ENCODE assay signal across 30 cellular contexts in genomic region chr6:17021539-17021889, GRCh38.
DNase-seq lines count a peak whose midpoint lies in the region; ATAC-seq and TF ChIP-seq lines count a peak whose summit lies in the region.
"Had no signal": no experiment of that assay in that cellular context is flagged by ENCODE, and none has a peak within 500 bp of the region (broad histone marks: within the 10 kb centered on the region; RNA-seq: fewer than 3 reads in every experiment).

No MANE protein-coding gene starts in this region.

- TF ChIP-seq CTCF in epithelial cell of esophagus (IDR thresholded peaks at IDR 0.05; ENCODE audit: insufficient read depth, low read depth, low read length, missing control alignments) = no peak

- H3K4me3 ChIP-seq in epithelial cell of esophagus (ENCODE audit: low read length) = no peak overlapping the region
- H3K4me3 ChIP-seq: A549, esophagus muscularis mucosa, GM12878, left lung, smooth muscle cell, testis had no signal

- peak; percentile 52 for DNase-seq in EL
- DNase-seq in amniotic epithelial cell (ENCODE audit: low read depth) = peak; percentile 75
- peak; percentile 51 for DNase-seq in epithelial cell of esophagus (ENCODE audit: low read depth)
- DNase-seq in non-pigmented ciliary epithelial cell (ENCODE audit: low read depth) = peak; percentile 49
- no peak for DNase-seq in NCI-H1930 (lab: John Stamatoyannopoulos, UW)
- DNase-seq in AG08396 (ENCODE audit: low spot score) = no peak
- DNase-seq in stimulated activated naive CD8-positive, alpha-beta T cell treated with anti-CD3 and anti-CD28 coated beads, Interleukin-15, Interleukin-2, amounts not matched to agents 100 U/mL and 50 U/mL, for 24 hours = no peak
- DNase-seq: activated CD4-positive, alpha-beta memory T cell treated with anti-CD3 and anti-CD28 coated beads, Interleukin-2, amount 10 ng/mL, durations not matched to agents 7 days and 5 days; activated CD4-positive, alpha-beta T cell treated with anti-CD3 and anti-CD28 coated beads for 1 hour; activated CD8-positive, alpha-beta memory T cell treated with anti-CD3 and anti-CD28 coated beads, Interleukin-2, amount 50 U/mL, for 4 hours; activated naive CD4-positive, alpha-beta T cell treated with anti-CD3 and anti-CD28 coated beads, Interleukin-2, amount 50 U/mL, for 16 hours; anterior cingulate cortex; BE2C; central memory CD4-positive, alpha-beta T cell; DMS 273 treated with DMSO at 0.1 percent for 48 hours; H7; left lung; mesenchymal stem cell; NCI-H1417; NCI-H345; NCI-H69; retina; SHP77; stimulated activated naive CD4-positive, alpha-beta T cell treated with Interleukin-2 at 50 U/mL for 16 hours; testis had no signal

- no peak for ATAC-seq in GM19455 (IDR thresholded peaks at IDR 0.05; ENCODE audit: unreplicated experiment)
- no peak for ATAC-seq in stimulated activated naive CD8-positive, alpha-beta T cell treated with anti-CD3 and anti-CD28 coated beads, Interleukin-15, Interleukin-2, amounts not matched to agents 100 U/mL and 50 U/mL, for 24 hours
- ATAC-seq: A549, GM12878, left lung had no signal

Comparison
In these comparisons a context has a peak if more than half of its experiments do, and no peak if none do; other contexts are left out.
1. DNase-seq: peak in EL (single experiment), amniotic epithelial cell (single experiment), epithelial cell of esophagus (single experiment) and non-pigmented ciliary epithelial cell (single experiment); none in NCI-H1930 (0 of 2), AG08396 (single experiment) and stimulated activated naive CD8-positive, alpha-beta T cell treated with anti-CD3 and anti-CD28 coated beads, Interleukin-15, Interleukin-2, amounts not matched to agents 100 U/mL and 50 U/mL, for 24 hours (single experiment).